11 cellular contexts compared by ENCODE assay signal in genomic region chr2:136248242-136248641, GRCh38.
DNase-seq lines count a peak whose midpoint lies in the region; ATAC-seq and TF ChIP-seq lines count a peak whose summit lies in the region.
"Had no signal": no experiment of that assay in that cellular context is flagged by ENCODE, and none has a peak within 500 bp of the region (broad histone marks: within the 10 kb centered on the region; RNA-seq: fewer than 3 reads in every experiment).

No MANE protein-coding gene starts in this region.

- H3K4me1 Mint-ChIP-seq in MCF 10A (ENCODE audit: insufficient read depth, unreplicated experiment), result peaks cover 18% of the 10 kb centered on the region
- peaks cover 52 to 94% of the 10 kb centered on the region in 2 donors for H3K4me1 Mint-ChIP-seq in stimulated activated naive B cell treated with anti-CD40 and anti-IgM and Interleukin-4, amounts not matched to agents 10 μg/mL and 1 μg/mL and 100 μg/mL, for 72 hours

- TF ChIP-seq POLR2A in breast epithelium (IDR thresholded peaks at IDR 0.05), result no peak

- H3K4me1 ChIP-seq in breast epithelium (peaks cover 0 to 9% of the 10 kb centered on the region in 2 donors), fibroblast of lung (ENCODE audit: control insufficient read depth, extremely low read depth, insufficient read depth, low read length) (no peaks in the 10 kb centered on the region)

- POLR2A ChIA-PET in MCF 10A (lab: Yijun Ruan, JAX), result interaction anchor here (1.7 kb wide), 1 partner anchor 11 kb away, joined by 10 read pairs; no protein-coding TSS in a partner anchor

- H3K27ac Mint-ChIP-seq in MCF 10A (ENCODE audit: low read depth, unreplicated experiment), result no peak overlapping the region
- H3K27ac Mint-ChIP-seq in stimulated activated naive B cell treated with anti-CD40 and anti-IgM and Interleukin-4, amounts not matched to agents 10 μg/mL and 1 μg/mL and 100 μg/mL, for 72 hours, result peak overlapping the region; percentile 26

- CTCF ChIA-PET in MCF 10A (lab: Yijun Ruan, JAX), result interaction anchor here (0.6 to 1.0 kb wide), 4 partner anchors 20 to 332 kb away, joined by 3 to 4 read pairs (median 3); no protein-coding TSS in a partner anchor

- TF ChIP-seq CTCF in MCF 10A (IDR thresholded peaks at IDR 0.05; ENCODE audit: unreplicated experiment) (no peak), breast epithelium (IDR thresholded peaks at IDR 0.05) (no peak), fibroblast of lung (conservative IDR thresholded peaks at IDR 0.05 in 1 of 2, IDR thresholded peaks at IDR 0.05 in 1 of 2; ENCODE audit: low read depth in 1 of 2, low read length in 2 of 2) (no peak)

- no peak for ATAC-seq in stimulated activated naive B cell treated with anti-CD40 and anti-IgM and Interleukin-4, amounts not matched to agents 10 μg/mL and 1 μg/mL and 100 μg/mL, for 72 hours (replicated peaks)
- no peak for ATAC-seq in GM21390 (IDR thresholded peaks at IDR 0.05; ENCODE audit: unreplicated experiment)
- ATAC-seq in GM21528 (IDR thresholded peaks at IDR 0.05; ENCODE audit: low FRiP score, unreplicated experiment), result no peak

- no peaks in the 10 kb centered on the region for H3K27me3 Mint-ChIP-seq in MCF 10A (ENCODE audit: insufficient read depth, unreplicated experiment)
- no peaks in the 10 kb centered on the region for H3K27me3 Mint-ChIP-seq in stimulated activated naive B cell treated with anti-CD40 and anti-IgM and Interleukin-4, amounts not matched to agents 10 μg/mL and 1 μg/mL and 100 μg/mL, for 72 hours

- H3K36me3 ChIP-seq in breast epithelium, result no peaks in the 10 kb centered on the region
- no peaks in the 10 kb centered on the region for H3K36me3 ChIP-seq in fibroblast of lung (ENCODE audit: control insufficient read depth, insufficient read depth, low read length)
- H3K36me3 ChIP-seq: lower lobe of right lung had no signal

- no peak overlapping the region for H2AFZ ChIP-seq in fibroblast of lung (ENCODE audit: low read length)

- H3K27ac ChIP-seq in breast epithelium (no peak overlapping the region), fibroblast of lung (ENCODE audit: insufficient read depth, low read length) (no peak overlapping the region)
- H3K27ac ChIP-seq: lower lobe of right lung, skin epidermis, VCaP had no signal

- BruUV-seq in MCF 10A (replicated peaks; lab: Mats Ljungman, UMichigan), result no TSS peak

- H3K27me3 ChIP-seq in breast epithelium (no peaks in the 10 kb centered on the region), fibroblast of lung (ENCODE audit: control insufficient read depth, insufficient read depth, low read length) (no peaks in the 10 kb centered on the region)

- H3K36me3 Mint-ChIP-seq in MCF 10A (ENCODE audit: insufficient read depth, unreplicated experiment), result no peaks in the 10 kb centered on the region
- H3K36me3 Mint-ChIP-seq in stimulated activated naive B cell treated with anti-CD40 and anti-IgM and Interleukin-4, amounts not matched to agents 10 μg/mL and 1 μg/mL and 100 μg/mL, for 72 hours, result no peaks in the 10 kb centered on the region

- H3K4me3 ChIP-seq in breast epithelium (no peak overlapping the region), fibroblast of lung (replicated peaks in 1 of 4; ENCODE audit: control extremely low read depth in 1 of 4, insufficient read depth in 1 of 4, low read depth in 3 of 4, low read length in 4 of 4) (no peak overlapping the region)
- H3K4me3 ChIP-seq: lower lobe of right lung, skin epidermis had no signal

- H3K9me3 ChIP-seq in breast epithelium (no peaks in the 10 kb centered on the region), fibroblast of lung (ENCODE audit: control insufficient read depth, insufficient read depth, low read depth, low read length) (no peaks in the 10 kb centered on the region)
- H3K9me3 ChIP-seq: lower lobe of right lung had no signal

- peak; percentile 74 for DNase-seq in MCF 10A (ENCODE audit: unreplicated experiment)
- no peak for DNase-seq in breast epithelium (ENCODE audit: low spot score in 2 of 2)
- peak; percentile 32 for DNase-seq in NCI-H524 treated with DMSO at 0.1 percent for 48 hours (lab: John Stamatoyannopoulos, UW)
- peak; percentile 47 to 83 for DNase-seq in fibroblast of lung (ENCODE audit: low read depth in 2 of 2)
- DNase-seq in stimulated activated naive B cell treated with anti-CD40 and anti-IgM and Interleukin-4, amounts not matched to agents 10 μg/mL and 1 μg/mL and 100 μg/mL, for 72 hours, result no peak
- DNase-seq in hippocampal formation (lab: John Stamatoyannopoulos, UW), result no peak

- no peak overlapping the region for H3K4me3 Mint-ChIP-seq in MCF 10A (ENCODE audit: unreplicated experiment)
- H3K4me3 Mint-ChIP-seq in stimulated activated naive B cell treated with anti-CD40 and anti-IgM and Interleukin-4, amounts not matched to agents 10 μg/mL and 1 μg/mL and 100 μg/mL, for 72 hours, result no peak overlapping the region

- H3K79me2 ChIP-seq in fibroblast of lung (ENCODE audit: control insufficient read depth, insufficient read depth, low read length), result no peaks in the 10 kb centered on the region

- no peak overlapping the region for H3K4me2 ChIP-seq in fibroblast of lung (ENCODE audit: extremely low read depth, insufficient read depth, low read length)

- H3K9me3 Mint-ChIP-seq in MCF 10A (ENCODE audit: unreplicated experiment), result no peaks in the 10 kb centered on the region
- H3K9me3 Mint-ChIP-seq in stimulated activated naive B cell treated with anti-CD40 and anti-IgM and Interleukin-4, amounts not matched to agents 10 μg/mL and 1 μg/mL and 100 μg/mL, for 72 hours, result peaks cover 1 to 7% of the 10 kb centered on the region in 2 donors

- H4K20me1 ChIP-seq in fibroblast of lung (ENCODE audit: control insufficient read depth, extremely low read depth, insufficient read depth, low read length), result no peaks in the 10 kb centered on the region

- intact Hi-C loops in MCF 10A (cut with micrococcal nuclease), result no loop called here
- intact Hi-C loops in breast epithelium (cut with DNase I; ENCODE audit: low total_unique reads), result no loop called here

- H3K9ac ChIP-seq in fibroblast of lung (ENCODE audit: insufficient read depth, low read length), result no peak overlapping the region

Comparison
In these comparisons a context has a peak if more than half of its experiments do, and no peak if none do; other contexts are left out.
1. DNase-seq: peak in MCF 10A (single experiment), NCI-H524 treated with DMSO at 0.1 percent for 48 hours (single experiment) and fibroblast of lung (2 of 2); none in breast epithelium (0 of 2), stimulated activated naive B cell treated with anti-CD40 and anti-IgM and Interleukin-4, amounts not matched to agents 10 μg/mL and 1 μg/mL and 100 μg/mL, for 72 hours (single experiment) and hippocampal formation (0 of 2).